In genomic region chr12:14769462-14769836, GRCh38 we compare ENCODE assay signal across 8 cellular contexts. TPM values are rescaled to one million over a fixed set of nuclear protein-coding genes. Genes with fewer than 3 reads are reported as not detected.
DNase-seq lines count a peak whose midpoint lies in the region; ATAC-seq lines count a peak whose summit lies in the region.

No MANE protein-coding gene starts in this region.

- DNase-seq in activated naive CD4-positive, alpha-beta T cell treated with anti-CD3 and anti-CD28 coated beads for 36 hours = peak; percentile 59
- DNase-seq in activated naive CD4-positive, alpha-beta T cell (lab: John Stamatoyannopoulos, UW) = no peak
- no peak for DNase-seq in activated naive CD8-positive, alpha-beta T cell treated with anti-CD3 and anti-CD28 coated beads, Interleukin-2, amount 10 ng/mL, durations not matched to agents 7 days and 5 days
- peak; percentile 57 for DNase-seq in iPS-NIHi11 (ENCODE audit: low spot score)
- no peak for DNase-seq in stimulated activated effector memory CD8-positive, alpha-beta T cell treated with anti-CD3 and anti-CD28 coated beads, Interleukin-12 subunit alpha, Interleukin-12 subunit beta, amount 100 ng/mL, for 72 hours (ENCODE audit: low spot score in 2 of 2)

- CTCF ChIA-PET in activated naive CD4-positive, alpha-beta T cell treated with anti-CD3 and anti-CD28 coated beads for 36 hours (lab: Charles Lee) = interaction anchor here (0.8 to 1.7 kb wide), 8 partner anchors 13 to 126 kb away, joined by 3 to 9 read pairs (median 4); no protein-coding TSS in a partner anchor

- H3K36me3 Mint-ChIP-seq in activated naive CD4-positive, alpha-beta T cell treated with anti-CD3 and anti-CD28 coated beads for 36 hours (ENCODE audit: low read depth) = peaks cover 40% of the 10 kb centered on the region
- peaks cover 42% of the 10 kb centered on the region for H3K36me3 Mint-ChIP-seq in activated naive CD8-positive, alpha-beta T cell treated with anti-CD3 and anti-CD28 coated beads, Interleukin-2, amount 10 ng/mL, durations not matched to agents 7 days and 5 days
- H3K36me3 Mint-ChIP-seq in stimulated activated effector memory CD8-positive, alpha-beta T cell treated with anti-CD3 and anti-CD28 coated beads, Interleukin-12 subunit alpha, Interleukin-12 subunit beta, amount 100 ng/mL, for 72 hours = peaks cover 80% of the 10 kb centered on the region

- H3K9me3 Mint-ChIP-seq in activated naive CD4-positive, alpha-beta T cell treated with anti-CD3 and anti-CD28 coated beads for 36 hours = peaks cover 10% of the 10 kb centered on the region
- H3K9me3 Mint-ChIP-seq in activated naive CD8-positive, alpha-beta T cell treated with anti-CD3 and anti-CD28 coated beads, Interleukin-2, amount 10 ng/mL, durations not matched to agents 7 days and 5 days = peaks cover 1% of the 10 kb centered on the region
- H3K9me3 Mint-ChIP-seq in stimulated activated effector memory CD8-positive, alpha-beta T cell treated with anti-CD3 and anti-CD28 coated beads, Interleukin-12 subunit alpha, Interleukin-12 subunit beta, amount 100 ng/mL, for 72 hours = peaks cover 6% of the 10 kb centered on the region

- peak; percentile 0 for ATAC-seq in HG03521 (IDR thresholded peaks at IDR 0.05; ENCODE audit: unreplicated experiment)
- peak; percentile 0 for ATAC-seq in activated naive CD8-positive, alpha-beta T cell treated with anti-CD3 and anti-CD28 coated beads, Interleukin-2, amount 10 ng/mL, durations not matched to agents 7 days and 5 days (ENCODE audit: low read depth)
- ATAC-seq in stimulated activated effector memory CD8-positive, alpha-beta T cell treated with anti-CD3 and anti-CD28 coated beads, Interleukin-12 subunit alpha, Interleukin-12 subunit beta, amount 100 ng/mL, for 72 hours = peak; percentile 0
- ATAC-seq in HG02938 (IDR thresholded peaks at IDR 0.05; ENCODE audit: unreplicated experiment) = no peak
- no peak for ATAC-seq in GM19467 (IDR thresholded peaks at IDR 0.05; ENCODE audit: unreplicated experiment)

- POLR2A ChIA-PET in activated naive CD8-positive, alpha-beta T cell treated with anti-CD3 and anti-CD28 coated beads, Interleukin-2, amount 10 ng/mL, durations not matched to agents 7 days and 5 days (lab: Charles Lee) = interaction anchor here (0.5 to 8.4 kb wide), 27 partner anchors 15 to 801 kb away, joined by 3 to 186 read pairs (median 5); partner anchors contain the start of genes ARHGDIB, ATF7IP, C12orf60 and WBP11

- intact Hi-C loops in activated naive CD4-positive, alpha-beta T cell treated with anti-CD3 and anti-CD28 coated beads for 36 hours (cut with micrococcal nuclease) = no loop called here

- peak overlapping the region; percentile 98 for H3K27ac Mint-ChIP-seq in activated naive CD4-positive, alpha-beta T cell treated with anti-CD3 and anti-CD28 coated beads for 36 hours
- peak overlapping the region; percentile 99 for H3K27ac Mint-ChIP-seq in activated naive CD8-positive, alpha-beta T cell treated with anti-CD3 and anti-CD28 coated beads, Interleukin-2, amount 10 ng/mL, durations not matched to agents 7 days and 5 days
- H3K27ac Mint-ChIP-seq in stimulated activated effector memory CD8-positive, alpha-beta T cell treated with anti-CD3 and anti-CD28 coated beads, Interleukin-12 subunit alpha, Interleukin-12 subunit beta, amount 100 ng/mL, for 72 hours = peak overlapping the region; percentile 99

- H3K4me3 Mint-ChIP-seq in activated naive CD4-positive, alpha-beta T cell treated with anti-CD3 and anti-CD28 coated beads for 36 hours = peak overlapping the region; percentile 97
- H3K4me3 Mint-ChIP-seq in activated naive CD8-positive, alpha-beta T cell treated with anti-CD3 and anti-CD28 coated beads, Interleukin-2, amount 10 ng/mL, durations not matched to agents 7 days and 5 days = peak overlapping the region; percentile 94
- H3K4me3 Mint-ChIP-seq in stimulated activated effector memory CD8-positive, alpha-beta T cell treated with anti-CD3 and anti-CD28 coated beads, Interleukin-12 subunit alpha, Interleukin-12 subunit beta, amount 100 ng/mL, for 72 hours = peak overlapping the region; percentile 100

- H3K4me1 Mint-ChIP-seq in activated naive CD4-positive, alpha-beta T cell treated with anti-CD3 and anti-CD28 coated beads for 36 hours (ENCODE audit: low read depth) = peaks cover 38% of the 10 kb centered on the region
- peaks cover 34% of the 10 kb centered on the region for H3K4me1 Mint-ChIP-seq in activated naive CD8-positive, alpha-beta T cell treated with anti-CD3 and anti-CD28 coated beads, Interleukin-2, amount 10 ng/mL, durations not matched to agents 7 days and 5 days
- H3K4me1 Mint-ChIP-seq in stimulated activated effector memory CD8-positive, alpha-beta T cell treated with anti-CD3 and anti-CD28 coated beads, Interleukin-12 subunit alpha, Interleukin-12 subunit beta, amount 100 ng/mL, for 72 hours = peaks cover 42% of the 10 kb centered on the region

- H3K27me3 Mint-ChIP-seq in activated naive CD4-positive, alpha-beta T cell treated with anti-CD3 and anti-CD28 coated beads for 36 hours (ENCODE audit: low read depth) = no peaks in the 10 kb centered on the region
- no peaks in the 10 kb centered on the region for H3K27me3 Mint-ChIP-seq in activated naive CD8-positive, alpha-beta T cell treated with anti-CD3 and anti-CD28 coated beads, Interleukin-2, amount 10 ng/mL, durations not matched to agents 7 days and 5 days

RNA-seq across cellular contexts. Expression of gene WBP11, which starts 33.8 kb away (rescaled TPM):
- total RNA-seq in activated naive CD4-positive, alpha-beta T cell treated with anti-CD3 and anti-CD28 coated beads for 36 hours = 100 to 1,000 TPM; 105 to 115 TPM
- 10 to 100 TPM; 90.9 to 98.0 TPM for total RNA-seq in activated naive CD8-positive, alpha-beta T cell treated with anti-CD3 and anti-CD28 coated beads, Interleukin-2, amount 10 ng/mL, durations not matched to agents 7 days and 5 days

RNA-seq across cellular contexts. Expression of gene C12orf60, which starts 34.0 kb away (rescaled TPM):
- total RNA-seq in activated naive CD4-positive, alpha-beta T cell treated with anti-CD3 and anti-CD28 coated beads for 36 hours = 1 to 10 TPM; 2.0 to 3.1 TPM
- total RNA-seq in activated naive CD8-positive, alpha-beta T cell treated with anti-CD3 and anti-CD28 coated beads, Interleukin-2, amount 10 ng/mL, durations not matched to agents 7 days and 5 days = 1 to 10 TPM; 1.3 to 1.6 TPM

RNA-seq across cellular contexts. Expression of gene SMCO3, which starts 44.5 kb away (rescaled TPM):
- not detected for total RNA-seq in activated naive CD4-positive, alpha-beta T cell treated with anti-CD3 and anti-CD28 coated beads for 36 hours
- total RNA-seq in activated naive CD8-positive, alpha-beta T cell treated with anti-CD3 and anti-CD28 coated beads, Interleukin-2, amount 10 ng/mL, durations not matched to agents 7 days and 5 days = not detected

Comparison
In these comparisons a context has a peak if more than half of its experiments do, and no peak if none do; other contexts are left out.
1. DNase-seq: peak in activated naive CD4-positive, alpha-beta T cell treated with anti-CD3 and anti-CD28 coated beads for 36 hours (single experiment) and iPS-NIHi11 (single experiment); none in activated naive CD4-positive, alpha-beta T cell (0 of 4), activated naive CD8-positive, alpha-beta T cell treated with anti-CD3 and anti-CD28 coated beads, Interleukin-2, amount 10 ng/mL, durations not matched to agents 7 days and 5 days (single experiment) and stimulated activated effector memory CD8-positive, alpha-beta T cell treated with anti-CD3 and anti-CD28 coated beads, Interleukin-12 subunit alpha, Interleukin-12 subunit beta, amount 100 ng/mL, for 72 hours (0 of 2).
2. ATAC-seq: peak in HG03521 (single experiment), activated naive CD8-positive, alpha-beta T cell treated with anti-CD3 and anti-CD28 coated beads, Interleukin-2, amount 10 ng/mL, durations not matched to agents 7 days and 5 days (single experiment) and stimulated activated effector memory CD8-positive, alpha-beta T cell treated with anti-CD3 and anti-CD28 coated beads, Interleukin-12 subunit alpha, Interleukin-12 subunit beta, amount 100 ng/mL, for 72 hours (single experiment); none in HG02938 (single experiment) and GM19467 (single experiment).
3. Peak in every context shown above with its lines, with median percentiles within 50 percentile points of each other: H3K27ac Mint-ChIP-seq and H3K4me3 Mint-ChIP-seq.